26 cellular contexts compared by ENCODE assay signal in genomic region chr18:61350578-61350977, GRCh38. TPM values are rescaled to one million over a fixed set of nuclear protein-coding genes. Genes with fewer than 3 reads are reported as not detected.
"Had no signal": no experiment of that assay in that cellular context is flagged by ENCODE, and none has a peak within 500 bp of the region (broad histone marks: within the 10 kb centered on the region; RNA-seq: fewer than 3 reads in every experiment).

No MANE protein-coding gene starts in this region.

- H3K4me3 ChIP-seq: body of pancreas, left ventricle myocardium inferior, ovary, prostate gland, right atrium auricular region, spleen, upper lobe of right lung had no signal

- H3K27me3 ChIP-seq: body of pancreas, ovary, right atrium auricular region, upper lobe of right lung had no signal

- H3K27me3 Mint-ChIP-seq: activated naive CD4-positive, alpha-beta T cell treated with anti-CD3 and anti-CD28 coated beads, Interleukin-2, amount 50 U/mL, for 24 hours had no signal

- H3K36me3 ChIP-seq: left ventricle myocardium inferior, ovary, prostate gland, right atrium auricular region, spleen, upper lobe of right lung had no signal

- H3K27ac Mint-ChIP-seq: activated CD8-positive, alpha-beta T cell treated with anti-CD3 and anti-CD28 coated beads, Interleukin-2, amount 10 ng/mL, durations not matched to agents 7 days and 5 days; activated naive CD4-positive, alpha-beta T cell treated with anti-CD3 and anti-CD28 coated beads, Interleukin-2, amount 50 U/mL, for 24 hours; endodermal cell; mesothelial cell of epicardium; natural killer cell had no signal

- H3K4me1 Mint-ChIP-seq: activated naive CD4-positive, alpha-beta T cell treated with anti-CD3 and anti-CD28 coated beads, Interleukin-2, amount 50 U/mL, for 24 hours; natural killer cell had no signal

- H3K4me1 ChIP-seq: body of pancreas, left ventricle myocardium inferior, prostate gland, right atrium auricular region, spleen, upper lobe of right lung had no signal

- ATAC-seq: activated CD8-positive, alpha-beta T cell treated with anti-CD3 and anti-CD28 coated beads, Interleukin-2, amount 10 ng/mL, durations not matched to agents 7 days and 5 days; body of pancreas; natural killer cell; upper lobe of right lung had no signal

- H3K9me3 Mint-ChIP-seq: activated naive CD4-positive, alpha-beta T cell treated with anti-CD3 and anti-CD28 coated beads, Interleukin-2, amount 50 U/mL, for 24 hours; endodermal cell; mesothelial cell of epicardium had no signal

- H3K4me3 Mint-ChIP-seq: activated CD8-positive, alpha-beta T cell treated with anti-CD3 and anti-CD28 coated beads, Interleukin-2, amount 10 ng/mL, durations not matched to agents 7 days and 5 days; activated naive CD4-positive, alpha-beta T cell treated with anti-CD3 and anti-CD28 coated beads, Interleukin-2, amount 50 U/mL, for 24 hours; endodermal cell; mesothelial cell of epicardium; natural killer cell had no signal

- FAIRE-seq: colon had no signal

- DNase-seq: activated CD4-positive, alpha-beta T cell treated with anti-CD3 and anti-CD28 coated beads for 1 hour; activated CD4-positive, alpha-beta T cell treated with anti-CD3 and anti-CD28 coated beads, Interleukin-2, amount 50 U/mL, for 1 hour; activated CD8-positive, alpha-beta T cell treated with anti-CD3 and anti-CD28 coated beads, Interleukin-2, amount 10 ng/mL, durations not matched to agents 7 days and 5 days; activated gamma-delta T cell treated with Interleukin-2 at 50 U/mL for 16 hours; activated T-cell treated with anti-CD3 and anti-CD28 coated beads, Interleukin-2, amount 50 U/mL, for 1 hour; anterior cingulate cortex; body of pancreas; caudate nucleus; endodermal cell; kidney glomerular epithelial cell; left ventricle myocardium inferior; natural killer cell; ovary; spleen; stimulated activated CD4-positive, alpha-beta T cell treated with anti-CD3 and anti-CD28 coated beads, Interleukin-4, amount 100 ng/mL, for 1 hour; stimulated activated naive CD4-positive, alpha-beta T cell treated with Interleukin-2 at 50 U/mL for 16 hours; T-helper 9 cell; upper lobe of right lung had no signal

- H3K27ac ChIP-seq: body of pancreas, epithelial cell of prostate, left ventricle myocardium inferior, ovary, prostate gland, right atrium auricular region, spleen, upper lobe of right lung had no signal

- H3K9me3 ChIP-seq: body of pancreas, left ventricle myocardium inferior, ovary, prostate gland, right atrium auricular region, spleen, upper lobe of right lung had no signal

- H3K36me3 Mint-ChIP-seq: activated naive CD4-positive, alpha-beta T cell treated with anti-CD3 and anti-CD28 coated beads, Interleukin-2, amount 50 U/mL, for 24 hours; mesothelial cell of epicardium; natural killer cell had no signal

RNA-seq across cellular contexts. Expression of gene CDH20, which starts 17.3 kb away (rescaled TPM):
- total RNA-seq: activated CD8-positive, alpha-beta T cell treated with anti-CD3 and anti-CD28 coated beads, Interleukin-2, amount 10 ng/mL, durations not matched to agents 7 days and 5 days; glomerular endothelial cell; left ventricle myocardium inferior; spleen; T-helper 1 cell treated with Interleukin-12 subunit alpha and Interleukin-12 subunit beta and Interleukin-4 antibody, amounts not matched to agents 30 ng/mL and 1 ng/mL, for 36 hours had no signal
